In the genomic region with DNA sequence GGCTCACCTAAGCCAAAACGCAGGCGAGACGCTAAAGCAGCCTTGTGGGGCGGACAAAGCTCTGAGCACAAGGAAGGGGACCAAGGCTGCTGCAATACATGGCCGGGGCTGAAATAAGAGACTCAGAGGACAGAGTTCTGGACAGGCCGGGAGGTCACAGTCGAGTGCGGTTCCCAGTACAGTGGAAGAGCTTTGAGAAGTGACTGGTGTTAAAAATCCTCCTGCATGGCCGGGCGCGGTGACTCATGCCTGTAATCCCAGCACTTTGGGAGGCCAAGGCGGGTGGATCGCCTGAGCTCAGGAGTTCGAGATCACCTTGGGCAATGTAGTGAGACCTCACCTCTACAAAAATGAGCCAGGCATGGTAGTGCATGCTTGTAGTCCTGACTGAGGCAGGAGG, we compare ENCODE assay signal across 28 cellular contexts. TPM values are rescaled to one million over a fixed set of nuclear protein-coding genes. Genes with fewer than 3 reads are reported as not detected.
A peak's percentile ranks its signal among the peaks of the same experiment; 100 is the strongest.
DNase-seq lines count a peak whose midpoint lies in the region; ATAC-seq and TF ChIP-seq lines count a peak whose summit lies in the region.
"Had no signal": no experiment of that assay in that cellular context is flagged by ENCODE, and none has a peak within 500 bp of the region (broad histone marks: within the 10 kb centered on the region; RNA-seq: fewer than 3 reads in every experiment).

No MANE protein-coding gene starts in this region.

- H3K27me3 ChIP-seq in NT2/D1 (ENCODE audit: insufficient read depth, insufficient read length) (no peaks in the 10 kb centered on the region), breast epithelium (no peaks in the 10 kb centered on the region)
- H3K27me3 ChIP-seq: BE2C, BLaER1 had no signal

- in situ Hi-C loops in KBM-7 (cut with MboI; ENCODE audit: low pct_unique_long_range_greater_than_20kb, low sequenced_read_pairs), result loop anchor here (10.0 kb wide), 1 partner anchor 51 kb away; the partner anchor contains the start of gene DNAI2

- peak overlapping the region; percentile 1 for H3K9ac ChIP-seq in NT2/D1 (ENCODE audit: insufficient read length, low read depth)
- H3K9ac ChIP-seq: BLaER1 had no signal

- no peaks in the 10 kb centered on the region for H3K9me3 Mint-ChIP-seq in nephron progenitor cell
- H3K9me3 Mint-ChIP-seq: CD4-positive, alpha-beta memory T cell; CD8-positive, alpha-beta memory T cell had no signal

- no peak overlapping the region for H3K27ac ChIP-seq in breast epithelium
- H3K27ac ChIP-seq: BLaER1 had no signal

- H3K36me3 ChIP-seq in NT2/D1 (ENCODE audit: insufficient read depth, insufficient read length, low read length) (peaks cover under 1% of the 10 kb centered on the region), breast epithelium (no peaks in the 10 kb centered on the region)

- H3K4me3 ChIP-seq in NT2/D1 (ENCODE audit: insufficient read length, low read depth), result no peak overlapping the region
- no peak overlapping the region for H3K4me3 ChIP-seq in breast epithelium
- H3K4me3 ChIP-seq: BLaER1, GM12878 had no signal

- H3K27ac Mint-ChIP-seq in nephron progenitor cell, result peak overlapping the region; percentile 25

- no peak overlapping the region for H3K4me3 Mint-ChIP-seq in nephron progenitor cell
- H3K4me3 Mint-ChIP-seq: CD14-positive monocyte; CD4-positive, alpha-beta memory T cell; CD8-positive, alpha-beta memory T cell had no signal

- TF ChIP-seq CTCF in nephron progenitor cell (IDR thresholded peaks at IDR 0.05), result no peak
- TF ChIP-seq CTCF in breast epithelium (IDR thresholded peaks at IDR 0.05), result no peak

- H3K9me3 ChIP-seq in NT2/D1 (ENCODE audit: insufficient read depth, low read length), result no peaks in the 10 kb centered on the region
- no peaks in the 10 kb centered on the region for H3K9me3 ChIP-seq in breast epithelium
- H3K9me3 ChIP-seq: BE2C, BLaER1 had no signal

- H3K36me3 Mint-ChIP-seq in nephron progenitor cell (ENCODE audit: low read depth), result no peaks in the 10 kb centered on the region

- H3K4me1 Mint-ChIP-seq in nephron progenitor cell, result peaks cover 33% of the 10 kb centered on the region

- peaks cover 9% of the 10 kb centered on the region for H3K27me3 Mint-ChIP-seq in nephron progenitor cell (ENCODE audit: low read depth, poor library complexity)
- H3K27me3 Mint-ChIP-seq: CD4-positive, alpha-beta memory T cell; CD4-positive, CD25-positive, alpha-beta regulatory T cell; CD8-positive, alpha-beta memory T cell had no signal

- DNase-seq in NT2/D1 (ENCODE audit: low read depth, low spot score), result no peak
- DNase-seq in islet precursor cell, result peak; percentile 71
- DNase-seq in nephron progenitor cell, result no peak
- DNase-seq in breast epithelium (ENCODE audit: low spot score in 2 of 2), result no peak
- DNase-seq in KBM-7, result no peak
- no peak for DNase-seq in middle frontal gyrus (ENCODE audit: extremely low spot score, low spot score)
- DNase-seq: 8988T; ACHN; BE2C; C1 segment of cervical spinal cord; CD4-positive, alpha-beta memory T cell; CD4-positive, CD25-positive, alpha-beta regulatory T cell; CD8-positive, alpha-beta memory T cell; COR-L47; DMS 273 treated with DMSO at 0.1 percent for 48 hours; DMS153; DMS53; DMS79; DND-41; EL; GDM1 had no signal

- TF ChIP-seq POLR2A in breast epithelium (IDR thresholded peaks at IDR 0.05), result no peak

- H3K4me1 ChIP-seq in NT2/D1 (ENCODE audit: insufficient read depth, insufficient read length) (peaks cover 10% of the 10 kb centered on the region), breast epithelium (no peaks in the 10 kb centered on the region)
- H3K4me1 ChIP-seq: BE2C, BLaER1 had no signal

- intact Hi-C loops in breast epithelium (cut with DNase I; ENCODE audit: low total_unique reads), result no loop called here

- ATAC-seq in HG02938 (IDR thresholded peaks at IDR 0.05; ENCODE audit: unreplicated experiment), result no peak
- ATAC-seq: GM12878 had no signal

RNA-seq across cellular contexts. Expression of gene TTYH2, which starts 10.5 kb away (rescaled TPM):
- 1 to 10 TPM; 4.2 to 5.9 (median 5.6) TPM for total RNA-seq in breast epithelium

RNA-seq across cellular contexts. Expression of gene RPL38, which starts 20.4 kb away (rescaled TPM):
- 100 to 1,000 TPM; 304 to 570 (median 471) TPM for total RNA-seq in breast epithelium

RNA-seq across cellular contexts. Expression of gene DNAI2, which starts 50.1 kb away (rescaled TPM):
- not detected for total RNA-seq in breast epithelium
- total RNA-seq: A673, Daoy, G401 had no signal
